19 cellular contexts compared by ENCODE assay signal in the genomic region with DNA sequence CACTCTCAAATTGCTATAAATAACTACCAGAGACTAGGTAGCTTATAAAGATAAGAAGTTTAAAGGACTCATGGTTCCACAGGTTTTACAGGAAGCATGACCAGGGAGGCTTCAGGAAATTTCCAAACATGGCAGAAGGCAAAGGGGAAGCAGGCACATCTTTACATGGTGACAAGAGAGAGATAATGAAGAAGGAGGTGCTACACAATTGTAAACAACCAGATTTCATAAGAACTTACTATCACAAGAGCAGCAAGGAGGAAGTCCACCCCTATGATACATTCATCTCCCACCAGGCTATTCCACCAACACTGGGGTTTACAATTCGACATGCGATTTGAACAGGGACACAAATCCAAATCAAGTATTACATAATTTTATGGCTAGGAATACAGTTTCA.
"Had no signal": no experiment of that assay in that cellular context is flagged by ENCODE, and none has a peak within 500 bp of the region (broad histone marks: within the 10 kb centered on the region; RNA-seq: fewer than 3 reads in every experiment).

No MANE protein-coding gene starts in this region.

- H3K27ac ChIP-seq: heart left ventricle, stomach, suprapubic skin, transverse colon had no signal

- H3K27me3 ChIP-seq: heart left ventricle, stomach, suprapubic skin, transverse colon had no signal

- DNase-seq: activated CD4-positive, alpha-beta T cell treated with anti-CD3 and anti-CD28 coated beads for 4 hours; activated CD4-positive, alpha-beta T cell treated with anti-CD3 and anti-CD28 coated beads, Interleukin-2, amount 50 U/mL, for 48 hours; activated CD4-positive, CD25-positive, alpha-beta regulatory T cell; activated CD8-positive, alpha-beta memory T cell treated with anti-CD3 and anti-CD28 coated beads, Interleukin-2, amount 50 U/mL, for 48 hours; activated naive CD4-positive, alpha-beta T cell; activated naive CD8-positive, alpha-beta T cell treated with anti-CD3 and anti-CD28 coated beads for 36 hours; activated T-cell treated with anti-CD3 and anti-CD28 coated beads, Interleukin-2, amount 50 U/mL, for 4 hours; amniotic stem cell; heart left ventricle; islet precursor cell; left cardiac atrium; mucosa of descending colon; occipital lobe; small intestine; stimulated activated CD4-positive, alpha-beta T cell treated with anti-CD3 and anti-CD28 coated beads, Interleukin-15, amount 100 ng/mL, for 24 hours; stomach; T-helper 9 cell; transverse colon had no signal

- H3K36me3 ChIP-seq: heart left ventricle, stomach, suprapubic skin, transverse colon had no signal

- H3K9me3 ChIP-seq: heart left ventricle, mucosa of descending colon, stomach, suprapubic skin, transverse colon had no signal

- H3K4me1 ChIP-seq: stomach, transverse colon had no signal

- H3K4me3 ChIP-seq: heart left ventricle, mucosa of descending colon, stomach, suprapubic skin, transverse colon had no signal
